Comparison of ENCODE assay signal across 11 cellular contexts in the genomic region with DNA sequence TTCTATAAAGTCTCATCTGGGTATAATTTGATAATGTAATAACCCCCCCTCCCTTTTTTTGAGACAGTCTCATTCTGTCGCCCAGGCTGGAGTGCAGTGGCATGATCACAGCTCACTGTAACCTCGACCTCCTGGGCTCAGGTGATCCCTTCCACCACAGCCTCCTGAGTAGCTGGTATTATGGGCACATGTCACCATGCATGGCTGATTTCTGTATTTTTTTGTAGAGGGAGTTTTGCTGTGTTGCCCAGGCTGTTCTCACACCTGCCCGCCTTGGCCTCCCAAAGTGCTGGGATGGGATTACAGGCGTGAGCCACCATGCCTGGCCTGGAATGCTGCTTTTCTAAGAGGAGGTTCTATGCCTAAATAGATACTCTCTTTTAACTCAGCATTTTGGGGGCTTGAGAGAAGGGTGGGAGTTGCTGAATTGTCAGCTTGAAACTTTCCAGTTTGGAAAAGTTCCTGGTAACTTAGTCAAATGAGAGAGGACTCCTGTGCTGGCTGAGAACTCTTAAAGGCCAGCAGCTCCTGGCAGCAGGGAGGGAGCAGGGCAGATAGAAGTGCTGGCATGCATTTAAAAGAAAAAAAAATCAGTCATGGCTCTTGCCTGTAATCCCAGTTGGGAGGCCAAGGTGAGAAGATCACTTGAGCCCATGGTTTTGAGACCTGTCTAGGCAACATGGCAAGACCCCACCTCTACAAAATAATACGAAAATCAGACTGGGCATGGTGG. TPM values are rescaled to one million over a fixed set of nuclear protein-coding genes. Genes with fewer than 3 reads are reported as not detected.
DNase-seq lines count a peak whose midpoint lies in the region; ATAC-seq and TF ChIP-seq lines count a peak whose summit lies in the region.
"Had no signal": no experiment of that assay in that cellular context is flagged by ENCODE, and none has a peak within 500 bp of the region (broad histone marks: within the 10 kb centered on the region; RNA-seq: fewer than 3 reads in every experiment).

No MANE protein-coding gene starts in this region.

- 0 out of 2 replicates have a peak, but pooled peaks cover 6% of the 10 kb centered on the region for H4K20me1 ChIP-seq in GM23248 (ENCODE audit: insufficient read depth)

- no peak overlapping the region for H3K9ac ChIP-seq in GM23248

- no peak for TF ChIP-seq CTCF in A673 (conservative IDR thresholded peaks at IDR 0.05; ENCODE audit: low read depth, low read length)

- no peak overlapping the region for H2AFZ ChIP-seq in GM23248

- BruUV-seq in A673 (replicated peaks; lab: Mats Ljungman, UMichigan), result no TSS peak

- WGBS in GM23248 (ENCODE audit: low coverage in 1 of 2, low lambda C conversion rate in 2 of 2, missing lambda C conversion rate in 2 of 2), 2 experiments, result 95 to 96% methylated on average over 5 of the region's 5 CpGs

- no peak overlapping the region for H3K4me3 Mint-ChIP-seq in CD4-positive, CD25-positive, alpha-beta regulatory T cell
- no peak overlapping the region for H3K4me3 Mint-ChIP-seq in dendritic cell treated with granulocyte-macrophage colony-stimulating factor and Interleukin-4, amounts not matched to agents 40 ng/mL and 50 ng/mL, for 4 days
- H3K4me3 Mint-ChIP-seq in naive B cell, result peak overlapping the region in 5 of 8 donors; percentile 15 to 68 (median 41)
- no peak overlapping the region for H3K4me3 Mint-ChIP-seq in activated T-helper 1 cell treated with anti-CD3 and anti-CD28 coated beads, Interleukin-12 subunit alpha, Interleukin-12 subunit beta, Interleukin-2, Interleukin-4 antibody, amounts not matched to agents 30 ng/mL and 10 ng/mL and 1 ng/mL, durations not matched to agents 14 hours and 24 hours and 36 hours

- peaks cover 2% of the 10 kb centered on the region for H3K36me3 ChIP-seq in CD4-positive, CD25-positive, alpha-beta regulatory T cell (ENCODE audit: control insufficient read depth, insufficient read depth, low read length)
- H3K36me3 ChIP-seq in A673 (ENCODE audit: insufficient read depth, low read length, poor library complexity, severe bottlenecking), result peaks cover 7% of the 10 kb centered on the region
- H3K36me3 ChIP-seq in GM23248 (ENCODE audit: low read depth), result no peaks in the 10 kb centered on the region

- no peak for DNase-seq in CD4-positive, CD25-positive, alpha-beta regulatory T cell
- DNase-seq in naive B cell (no peak), NCI-H187 (lab: John Stamatoyannopoulos, UW) (no peak), A673 (ENCODE audit: low spot score) (no peak), GM23248 (no peak)
- no peak for DNase-seq in activated T-helper 1 cell treated with anti-CD3 and anti-CD28 coated beads, Interleukin-12 subunit alpha, Interleukin-12 subunit beta, Interleukin-2, Interleukin-4 antibody, amounts not matched to agents 30 ng/mL and 10 ng/mL and 1 ng/mL, durations not matched to agents 14 hours and 24 hours and 36 hours (ENCODE audit: low spot score)
- DNase-seq: activated CD4-positive, alpha-beta T cell treated with anti-CD3 and anti-CD28 coated beads for 48 hours; NCI-H2107; sigmoid colon had no signal

- H3K27me3 Mint-ChIP-seq in CD4-positive, CD25-positive, alpha-beta regulatory T cell, result no peaks in the 10 kb centered on the region
- H3K27me3 Mint-ChIP-seq in dendritic cell treated with granulocyte-macrophage colony-stimulating factor and Interleukin-4, amounts not matched to agents 40 ng/mL and 50 ng/mL, for 4 days, result no peaks in the 10 kb centered on the region
- H3K27me3 Mint-ChIP-seq in naive B cell, result no peaks in the 10 kb centered on the region
- H3K27me3 Mint-ChIP-seq in activated T-helper 1 cell treated with anti-CD3 and anti-CD28 coated beads, Interleukin-12 subunit alpha, Interleukin-12 subunit beta, Interleukin-2, Interleukin-4 antibody, amounts not matched to agents 30 ng/mL and 10 ng/mL and 1 ng/mL, durations not matched to agents 14 hours and 24 hours and 36 hours (ENCODE audit: insufficient read depth), result no peaks in the 10 kb centered on the region

- in situ Hi-C loops in GM23248 (cut with MboI), result loop anchor here (10.0 kb wide), 1 partner anchor 406 kb away; no protein-coding TSS in a partner anchor

- no peaks in the 10 kb centered on the region for H3K9me3 ChIP-seq in CD4-positive, CD25-positive, alpha-beta regulatory T cell (ENCODE audit: control insufficient read depth in 2 of 2, low read length in 2 of 2)
- H3K9me3 ChIP-seq in A673 (ENCODE audit: low read depth, low read length, poor library complexity, severe bottlenecking) (no peaks in the 10 kb centered on the region), GM23248 (ENCODE audit: low read depth) (no peaks in the 10 kb centered on the region)
- H3K9me3 ChIP-seq: sigmoid colon had no signal

- no peak for ATAC-seq in CD4-positive, CD25-positive, alpha-beta regulatory T cell (ENCODE audit: low read depth in 2 of 2)
- peak; percentile 50 for ATAC-seq in GM21447 (IDR thresholded peaks at IDR 0.05; ENCODE audit: unreplicated experiment)
- peak; percentile 85 to 89 for ATAC-seq in naive B cell (ENCODE audit: low read depth in 2 of 2)

- H3K4me1 ChIP-seq in CD4-positive, CD25-positive, alpha-beta regulatory T cell (ENCODE audit: control insufficient read depth, insufficient read depth, low read length, poor library complexity, severe bottlenecking), result no peaks in the 10 kb centered on the region
- H3K4me1 ChIP-seq in A673 (ENCODE audit: insufficient read depth, low read length, poor library complexity, severe bottlenecking) (peaks cover 16% of the 10 kb centered on the region), GM23248 (ENCODE audit: insufficient read depth) (peaks cover 14% of the 10 kb centered on the region)

- peaks cover 8% of the 10 kb centered on the region for H3K36me3 Mint-ChIP-seq in CD4-positive, CD25-positive, alpha-beta regulatory T cell
- H3K36me3 Mint-ChIP-seq in dendritic cell treated with granulocyte-macrophage colony-stimulating factor and Interleukin-4, amounts not matched to agents 40 ng/mL and 50 ng/mL, for 4 days (ENCODE audit: low read depth), result peaks cover 37% of the 10 kb centered on the region
- no peaks in the 10 kb centered on the region for H3K36me3 Mint-ChIP-seq in naive B cell
- H3K36me3 Mint-ChIP-seq in activated T-helper 1 cell treated with anti-CD3 and anti-CD28 coated beads, Interleukin-12 subunit alpha, Interleukin-12 subunit beta, Interleukin-2, Interleukin-4 antibody, amounts not matched to agents 30 ng/mL and 10 ng/mL and 1 ng/mL, durations not matched to agents 14 hours and 24 hours and 36 hours (ENCODE audit: low read depth), result peaks cover 16% of the 10 kb centered on the region

- intact Hi-C loops in dendritic cell treated with granulocyte-macrophage colony-stimulating factor and Interleukin-4, amounts not matched to agents 40 ng/mL and 50 ng/mL, for 4 days (cut with micrococcal nuclease), result no loop called here
- intact Hi-C loops in activated T-helper 1 cell treated with anti-CD3 and anti-CD28 coated beads, Interleukin-12 subunit alpha, Interleukin-12 subunit beta, Interleukin-2, Interleukin-4 antibody, amounts not matched to agents 30 ng/mL and 10 ng/mL and 1 ng/mL, durations not matched to agents 14 hours and 24 hours and 36 hours (cut with micrococcal nuclease), result no loop called here
- intact Hi-C loops in A673 (cut with micrococcal nuclease; ENCODE audit: unreplicated experiment), result no loop called here

- no peaks in the 10 kb centered on the region for H3K9me3 Mint-ChIP-seq in CD4-positive, CD25-positive, alpha-beta regulatory T cell
- no peaks in the 10 kb centered on the region for H3K9me3 Mint-ChIP-seq in dendritic cell treated with granulocyte-macrophage colony-stimulating factor and Interleukin-4, amounts not matched to agents 40 ng/mL and 50 ng/mL, for 4 days
- H3K9me3 Mint-ChIP-seq in naive B cell, result no peaks in the 10 kb centered on the region
- no peaks in the 10 kb centered on the region for H3K9me3 Mint-ChIP-seq in activated T-helper 1 cell treated with anti-CD3 and anti-CD28 coated beads, Interleukin-12 subunit alpha, Interleukin-12 subunit beta, Interleukin-2, Interleukin-4 antibody, amounts not matched to agents 30 ng/mL and 10 ng/mL and 1 ng/mL, durations not matched to agents 14 hours and 24 hours and 36 hours

- no peak overlapping the region for H3K27ac ChIP-seq in CD4-positive, CD25-positive, alpha-beta regulatory T cell (ENCODE audit: insufficient read depth, low read length, poor library complexity, severe bottlenecking)
- H3K27ac ChIP-seq in A673 (ENCODE audit: low read depth, low read length, poor library complexity, severe bottlenecking) (no peak overlapping the region), GM23248 (no peak overlapping the region)

- no peak overlapping the region for H3K4me3 ChIP-seq in CD4-positive, CD25-positive, alpha-beta regulatory T cell (ENCODE audit: low read depth, low read length)
- H3K4me3 ChIP-seq in A673 (ENCODE audit: low read depth, low read length, poor library complexity, severe bottlenecking), result no peak overlapping the region
- no peak overlapping the region for H3K4me3 ChIP-seq in GM23248
- H3K4me3 ChIP-seq: sigmoid colon had no signal

- CTCF ChIA-PET in A673 (lab: Charles Lee), result no interaction called here

- peaks cover 18 to 62% (median 40%) of the 10 kb centered on the region in 4 donors for H3K4me1 Mint-ChIP-seq in CD4-positive, CD25-positive, alpha-beta regulatory T cell
- H3K4me1 Mint-ChIP-seq in dendritic cell treated with granulocyte-macrophage colony-stimulating factor and Interleukin-4, amounts not matched to agents 40 ng/mL and 50 ng/mL, for 4 days (ENCODE audit: low read depth), result peaks cover 35% of the 10 kb centered on the region
- peaks cover 24 to 44% (median 33%) of the 10 kb centered on the region in 3 donors for H3K4me1 Mint-ChIP-seq in naive B cell
- peaks cover 22% of the 10 kb centered on the region for H3K4me1 Mint-ChIP-seq in activated T-helper 1 cell treated with anti-CD3 and anti-CD28 coated beads, Interleukin-12 subunit alpha, Interleukin-12 subunit beta, Interleukin-2, Interleukin-4 antibody, amounts not matched to agents 30 ng/mL and 10 ng/mL and 1 ng/mL, durations not matched to agents 14 hours and 24 hours and 36 hours (ENCODE audit: low read depth)

- POLR2A ChIA-PET in A673 (lab: Charles Lee; ENCODE audit: low non-redundant PET), result no interaction called here

- H3F3A ChIP-seq in GM23248 (ENCODE audit: insufficient read depth), result no peaks in the 10 kb centered on the region

- H3K27me3 ChIP-seq in CD4-positive, CD25-positive, alpha-beta regulatory T cell (ENCODE audit: control insufficient read depth, insufficient read depth, low read length), result no peaks in the 10 kb centered on the region
- H3K27me3 ChIP-seq in A673 (replicated peaks; ENCODE audit: insufficient read depth, low read depth, low read length, poor library complexity) (no peaks in the 10 kb centered on the region), GM23248 (replicated peaks; ENCODE audit: insufficient read depth) (no peaks in the 10 kb centered on the region)
- H3K27me3 ChIP-seq: sigmoid colon had no signal

- H3K4me2 ChIP-seq in GM23248 (ENCODE audit: unreplicated experiment), result no peak overlapping the region

- peaks cover 93% of the 10 kb centered on the region for H3K79me2 ChIP-seq in GM23248 (ENCODE audit: insufficient read depth)

- peak overlapping the region; percentile 6 to 84 (median 47) for H3K27ac Mint-ChIP-seq in CD4-positive, CD25-positive, alpha-beta regulatory T cell
- H3K27ac Mint-ChIP-seq in dendritic cell treated with granulocyte-macrophage colony-stimulating factor and Interleukin-4, amounts not matched to agents 40 ng/mL and 50 ng/mL, for 4 days, result peak overlapping the region; percentile 41
- peak overlapping the region; percentile 18 to 91 (median 82) for H3K27ac Mint-ChIP-seq in naive B cell
- no peak overlapping the region for H3K27ac Mint-ChIP-seq in activated T-helper 1 cell treated with anti-CD3 and anti-CD28 coated beads, Interleukin-12 subunit alpha, Interleukin-12 subunit beta, Interleukin-2, Interleukin-4 antibody, amounts not matched to agents 30 ng/mL and 10 ng/mL and 1 ng/mL, durations not matched to agents 14 hours and 24 hours and 36 hours

- H3K9me2 ChIP-seq in GM23248 (ENCODE audit: insufficient read depth), result no peaks in the 10 kb centered on the region

RNA-seq across cellular contexts. Expression of gene NUDT4, which starts 13.0 kb away (rescaled TPM):
- 78.2 TPM for total RNA-seq in CD4-positive, CD25-positive, alpha-beta regulatory T cell
- 10 to 100 TPM; 36.7 to 48.9 (median 42.0) TPM for polyA plus RNA-seq in CD4-positive, CD25-positive, alpha-beta regulatory T cell
- polyA plus RNA-seq in naive B cell (ENCODE audit: low read depth in 6 of 6), result 10 to 100 TPM; 50.4 to 81.1 (median 70.4) TPM
- total RNA-seq in activated T-helper 1 cell treated with anti-CD3 and anti-CD28 coated beads, Interleukin-12 subunit alpha, Interleukin-12 subunit beta, Interleukin-2, Interleukin-4 antibody, amounts not matched to agents 30 ng/mL and 10 ng/mL and 1 ng/mL, durations not matched to agents 14 hours and 24 hours and 36 hours, result 90.9 and 94.3 TPM in 2 replicates
- 79.6 and 93.8 TPM in 2 replicates for total RNA-seq in A673 (2021)
- 42.9 and 47.8 TPM in 2 replicates for total RNA-seq in GM23248 (2014; rRNA removed; shearing (Covaris generic))
- polyA plus RNA-seq in GM23248 (2016; fragmentation: Nextera tagmentation; extraction: Ambion mirVana), result 36.7 and 37.2 TPM in 2 replicates

RNA-seq across cellular contexts. Expression of gene UBE2N, which starts 51.0 kb away (rescaled TPM):
- total RNA-seq in CD4-positive, CD25-positive, alpha-beta regulatory T cell, result 116 TPM
- 100 to 1,000 TPM; 195 to 314 (median 239) TPM for polyA plus RNA-seq in CD4-positive, CD25-positive, alpha-beta regulatory T cell
- 100 to 1,000 TPM; 152 to 210 (median 157) TPM for polyA plus RNA-seq in naive B cell (ENCODE audit: low read depth in 6 of 6)
- 231 and 239 TPM in 2 replicates for total RNA-seq in activated T-helper 1 cell treated with anti-CD3 and anti-CD28 coated beads, Interleukin-12 subunit alpha, Interleukin-12 subunit beta, Interleukin-2, Interleukin-4 antibody, amounts not matched to agents 30 ng/mL and 10 ng/mL and 1 ng/mL, durations not matched to agents 14 hours and 24 hours and 36 hours
- 164 and 177 TPM in 2 replicates for total RNA-seq in A673 (2021)
- 30.2 and 104 TPM in 2 replicates for total RNA-seq in GM23248 (2014; rRNA removed; shearing (Covaris generic))
- polyA plus RNA-seq in GM23248 (2016; fragmentation: Nextera tagmentation; extraction: Ambion mirVana), result 175 and 178 TPM in 2 replicates

Comparison
In these comparisons a context has a peak if more than half of its experiments do, and no peak if none do; other contexts are left out.
1. ATAC-seq: peak in GM21447 (single experiment) and naive B cell (2 of 2); none in CD4-positive, CD25-positive, alpha-beta regulatory T cell (0 of 2).
2. H3K4me3 Mint-ChIP-seq: peak in naive B cell (5 of 8); none in CD4-positive, CD25-positive, alpha-beta regulatory T cell (0 of 4), dendritic cell treated with granulocyte-macrophage colony-stimulating factor and Interleukin-4, amounts not matched to agents 40 ng/mL and 50 ng/mL, for 4 days (single experiment) and activated T-helper 1 cell treated with anti-CD3 and anti-CD28 coated beads, Interleukin-12 subunit alpha, Interleukin-12 subunit beta, Interleukin-2, Interleukin-4 antibody, amounts not matched to agents 30 ng/mL and 10 ng/mL and 1 ng/mL, durations not matched to agents 14 hours and 24 hours and 36 hours (single experiment).